Comparison of ENCODE assay signal across 8 cellular contexts in genomic region chr17:7484067-7484963, GRCh38. TPM values are rescaled to one million over a fixed set of nuclear protein-coding genes. Genes with fewer than 3 reads are reported as not detected.
DNase-seq lines count a peak whose midpoint lies in the region; ATAC-seq and TF ChIP-seq lines count a peak whose summit lies in the region.

POLR2A (plus strand) TSS chr17:7484366.

- ATAC-seq in GM23338 = peak; percentile 59
- peak; percentile 76 for ATAC-seq in activated T-helper 17 cell treated with anti-CD3 and anti-CD28 coated beads, Interleukin-2, amount 50 U/mL, for 72 hours (replicated peaks)
- ATAC-seq in naive thymus-derived CD8-positive, alpha-beta T cell = peak; percentile 59 to 67

- H3K4me3 Mint-ChIP-seq in GM23338 = peak within 1 kb of the TSS; percentile 93
- H3K4me3 Mint-ChIP-seq in activated T-helper 17 cell treated with anti-CD3 and anti-CD28 coated beads, Interleukin-2, amount 50 U/mL, for 72 hours = peak within 1 kb of the TSS; percentile 86
- H3K4me3 Mint-ChIP-seq in naive thymus-derived CD8-positive, alpha-beta T cell = peak within 1 kb of the TSS; percentile 95 to 100 (median 99)

- H3K27ac Mint-ChIP-seq in GM23338 = peak within 1 kb of the TSS; percentile 99
- H3K27ac Mint-ChIP-seq in activated T-helper 17 cell treated with anti-CD3 and anti-CD28 coated beads, Interleukin-2, amount 50 U/mL, for 72 hours = peak within 1 kb of the TSS; percentile 100
- peak within 1 kb of the TSS; percentile 97 to 100 (median 100) for H3K27ac Mint-ChIP-seq in naive thymus-derived CD8-positive, alpha-beta T cell

- H3K27me3 Mint-ChIP-seq in GM23338 (ENCODE audit: insufficient read depth, low read depth, poor library complexity) = peaks cover 34% of the 10 kb centered on the region
- no peaks in the 10 kb centered on the region for H3K27me3 Mint-ChIP-seq in activated T-helper 17 cell treated with anti-CD3 and anti-CD28 coated beads, Interleukin-2, amount 50 U/mL, for 72 hours
- H3K27me3 Mint-ChIP-seq in naive thymus-derived CD8-positive, alpha-beta T cell = no peaks in the 10 kb centered on the region

- H3K4me3 ChIP-seq in DOHH2 (ENCODE audit: low read length) = peak within 1 kb of the TSS; percentile 84
- peak within 1 kb of the TSS; percentile 86 for H3K4me3 ChIP-seq in GM23338
- H3K4me3 ChIP-seq in fibroblast of lung (replicated peaks in 1 of 4; ENCODE audit: control extremely low read depth in 1 of 4, insufficient read depth in 1 of 4, low read depth in 3 of 4, low read length in 4 of 4) = peak within 1 kb of the TSS; percentile 66 to 91 (median 82)

- H3K9me2 ChIP-seq in DOHH2 (replicated peaks; ENCODE audit: control insufficient read depth, low read length) (no peaks in the 10 kb centered on the region), GM23338 (ENCODE audit: insufficient read depth) (no peaks in the 10 kb centered on the region)

- POLR2A ChIA-PET in naive thymus-derived CD8-positive, alpha-beta T cell (lab: Charles Lee) = interaction anchor here (0.6 to 6.4 kb wide), 57 partner anchors 8 to 763 kb away, joined by 3 to 132 read pairs (median 5); partner anchors contain the start of genes ACAP1, CHRNB1, CTC1 and CYB5D1

- H3K36me3 ChIP-seq in DOHH2 (ENCODE audit: control insufficient read depth, low read length) (peaks cover 33% of the 10 kb centered on the region), GM23338 (ENCODE audit: insufficient read depth) (no peaks in the 10 kb centered on the region), fibroblast of lung (ENCODE audit: control insufficient read depth, insufficient read depth, low read length) (peaks cover 1% of the 10 kb centered on the region)

- peaks cover 29% of the 10 kb centered on the region for H3K36me3 Mint-ChIP-seq in GM23338 (ENCODE audit: low read depth)
- peaks cover 60% of the 10 kb centered on the region for H3K36me3 Mint-ChIP-seq in activated T-helper 17 cell treated with anti-CD3 and anti-CD28 coated beads, Interleukin-2, amount 50 U/mL, for 72 hours (ENCODE audit: low read depth)
- H3K36me3 Mint-ChIP-seq in naive thymus-derived CD8-positive, alpha-beta T cell = peaks cover 0 to 27% (median 0%) of the 10 kb centered on the region in 3 donors

- peaks cover 6% of the 10 kb centered on the region; the same call in 1 of the 2 replicates for H3F3A ChIP-seq in DOHH2 (ENCODE audit: control insufficient read depth, insufficient read depth)
- H3F3A ChIP-seq in GM23338 (replicated peaks; ENCODE audit: low read depth) = peaks cover 20% of the 10 kb centered on the region; the same call in 1 of the 2 replicates

- no peak for TF ChIP-seq CTCF in DOHH2 (IDR thresholded peaks at IDR 0.05; ENCODE audit: low read depth, low read length, poor library complexity, severe bottlenecking)
- TF ChIP-seq CTCF in GM23338 (conservative IDR thresholded peaks at IDR 0.05; ENCODE audit: low read depth in 2 of 2) = no peak
- TF ChIP-seq CTCF in fibroblast of lung (conservative IDR thresholded peaks at IDR 0.05 in 1 of 2, IDR thresholded peaks at IDR 0.05 in 1 of 2; ENCODE audit: low read depth in 1 of 2, low read length in 2 of 2) = no peak

- H3K4me2 ChIP-seq in DOHH2 (ENCODE audit: low read length) = peak within 1 kb of the TSS; percentile 82
- H3K4me2 ChIP-seq in GM23338 = peak within 1 kb of the TSS; percentile 78
- peak within 1 kb of the TSS; percentile 96 for H3K4me2 ChIP-seq in fibroblast of lung (ENCODE audit: extremely low read depth, insufficient read depth, low read length)

- peaks cover 52% of the 10 kb centered on the region for H3K4me1 ChIP-seq in DOHH2 (ENCODE audit: control insufficient read depth, low read length)
- peaks cover 26% of the 10 kb centered on the region for H3K4me1 ChIP-seq in GM23338 (ENCODE audit: insufficient read depth)
- H3K4me1 ChIP-seq in fibroblast of lung (ENCODE audit: control insufficient read depth, extremely low read depth, insufficient read depth, low read length) = peaks cover 24% of the 10 kb centered on the region

- peak within 1 kb of the TSS; percentile 98 for H3K9ac ChIP-seq in fibroblast of lung (ENCODE audit: insufficient read depth, low read length)

- H3K9me3 Mint-ChIP-seq in GM23338 = no peaks in the 10 kb centered on the region; the same call in 1 of the 3 replicates
- no peaks in the 10 kb centered on the region for H3K9me3 Mint-ChIP-seq in activated T-helper 17 cell treated with anti-CD3 and anti-CD28 coated beads, Interleukin-2, amount 50 U/mL, for 72 hours
- no peaks in the 10 kb centered on the region for H3K9me3 Mint-ChIP-seq in naive thymus-derived CD8-positive, alpha-beta T cell

- H2AFZ ChIP-seq in GM23338 (0 out of 2 replicates have a peak within 1 kb of the TSS, but pooled peaks have one; percentile 2), fibroblast of lung (ENCODE audit: low read length) (peak within 1 kb of the TSS; percentile 77)

- no peaks in the 10 kb centered on the region for H3K9me3 ChIP-seq in DOHH2 (ENCODE audit: control insufficient read depth, insufficient read depth, low read length)
- no peaks in the 10 kb centered on the region for H3K9me3 ChIP-seq in fibroblast of lung (ENCODE audit: control insufficient read depth, insufficient read depth, low read depth, low read length)

- H3K27me3 ChIP-seq in DOHH2 (ENCODE audit: control insufficient read depth, low read length) = no peaks in the 10 kb centered on the region
- H3K27me3 ChIP-seq in GM23338 (ENCODE audit: insufficient read depth) = no peaks in the 10 kb centered on the region
- H3K27me3 ChIP-seq in fibroblast of lung (ENCODE audit: control insufficient read depth, insufficient read depth, low read length) = no peaks in the 10 kb centered on the region

- peak within 1 kb of the TSS; percentile 84 for H3K27ac ChIP-seq in DOHH2 (ENCODE audit: low read depth, low read length)
- peak within 1 kb of the TSS; percentile 95 for H3K27ac ChIP-seq in GM23338 (ENCODE audit: low read depth)
- H3K27ac ChIP-seq in fibroblast of lung (ENCODE audit: insufficient read depth, low read length) = peak within 1 kb of the TSS; percentile 100

- DNase-seq in GM23338 (ENCODE audit: low spot score) = peak; percentile 95
- DNase-seq in LHCN-M2 (ENCODE audit: low read depth) = peak; percentile 97
- peak; percentile 96 for DNase-seq in RPMI8226
- peak; percentile 97 to 99 for DNase-seq in fibroblast of lung (ENCODE audit: low read depth in 2 of 2)
- DNase-seq in naive thymus-derived CD8-positive, alpha-beta T cell = peak; percentile 96 to 99 (median 98)
- DNase-seq in stimulated activated naive CD4-positive, alpha-beta T cell (lab: John Stamatoyannopoulos, UW) = peak; percentile 96 to 100 (median 98)

- peaks cover 53% of the 10 kb centered on the region for H3K79me2 ChIP-seq in DOHH2 (ENCODE audit: control insufficient read depth, low read length)
- H3K79me2 ChIP-seq in GM23338 (replicated peaks; ENCODE audit: insufficient read depth) = peaks cover 59% of the 10 kb centered on the region
- peaks cover 55% of the 10 kb centered on the region for H3K79me2 ChIP-seq in fibroblast of lung (ENCODE audit: control insufficient read depth, insufficient read depth, low read length)

- peaks cover 21% of the 10 kb centered on the region for H4K20me1 ChIP-seq in DOHH2 (ENCODE audit: control insufficient read depth, insufficient read depth, low read depth, low read length)
- peaks cover 25% of the 10 kb centered on the region for H4K20me1 ChIP-seq in GM23338 (replicated peaks; ENCODE audit: insufficient read depth)
- H4K20me1 ChIP-seq in fibroblast of lung (ENCODE audit: control insufficient read depth, extremely low read depth, insufficient read depth, low read length) = no peaks in the 10 kb centered on the region

- peaks cover 55% of the 10 kb centered on the region for H3K4me1 Mint-ChIP-seq in GM23338
- H3K4me1 Mint-ChIP-seq in activated T-helper 17 cell treated with anti-CD3 and anti-CD28 coated beads, Interleukin-2, amount 50 U/mL, for 72 hours = peaks cover 55% of the 10 kb centered on the region
- H3K4me1 Mint-ChIP-seq in naive thymus-derived CD8-positive, alpha-beta T cell = peaks cover 46 to 81% (median 75%) of the 10 kb centered on the region in 4 donors

TF ChIP-seq in GM23338, 12 proteins besides CTCF, POLR2A, EP300 and RAD21 (continues in another document):
- no peak for TF ChIP-seq NANOG (IDR thresholded peaks at IDR 0.05; ENCODE audit: borderline replicate concordance)
- no peak for TF ChIP-seq STAT1 (IDR thresholded peaks at IDR 0.05; ENCODE audit: unreplicated experiment)
- no peak for TF ChIP-seq EZH2 (IDR thresholded peaks at IDR 0.05; ENCODE audit: low read depth, unreplicated experiment)
- TF ChIP-seq ZNF331 (CRISPR knock-in tag; IDR thresholded peaks at IDR 0.05; ENCODE audit: low read depth) = no peak
- TF ChIP-seq, protein P1, sequence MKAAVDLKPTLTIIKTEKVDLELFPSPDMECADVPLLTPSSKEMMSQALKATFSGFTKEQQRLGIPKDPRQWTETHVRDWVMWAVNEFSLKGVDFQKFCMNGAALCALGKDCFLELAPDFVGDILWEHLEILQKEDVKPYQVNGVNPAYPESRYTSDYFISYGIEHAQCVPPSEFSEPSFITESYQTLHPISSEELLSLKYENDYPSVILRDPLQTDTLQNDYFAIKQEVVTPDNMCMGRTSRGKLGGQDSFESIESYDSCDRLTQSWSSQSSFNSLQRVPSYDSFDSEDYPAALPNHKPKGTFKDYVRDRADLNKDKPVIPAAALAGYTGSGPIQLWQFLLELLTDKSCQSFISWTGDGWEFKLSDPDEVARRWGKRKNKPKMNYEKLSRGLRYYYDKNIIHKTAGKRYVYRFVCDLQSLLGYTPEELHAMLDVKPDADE (IDR thresholded peaks at IDR 0.05) = peak; percentile 51; the same call in 1 of the 2 replicates
- peak; percentile 96 for TF ChIP-seq ZNF114 (CRISPR knock-in tag; IDR thresholded peaks at IDR 0.05)
- peak; percentile 71 for TF ChIP-seq CREB1 (CRISPR knock-in tag; IDR thresholded peaks at IDR 0.05; ENCODE audit: low read depth)
- TF ChIP-seq EZH2phosphoT487 (IDR thresholded peaks at IDR 0.05; ENCODE audit: unreplicated experiment) = no peak

RNA-seq across cellular contexts. Expression of gene POLR2A, which starts in this region (rescaled TPM):
- total RNA-seq in GM23338 (2014; rRNA removed; shearing (Covaris generic)) = 136 and 151 TPM in 2 replicates
- polyA plus RNA-seq in GM23338 (2016; fragmentation: Nextera tagmentation; extraction: Ambion mirVana) = 56.8 and 58.1 TPM in 2 replicates
- total RNA-seq in LHCN-M2 (2014; rRNA removed) = 63.7 and 81.4 TPM in 2 replicates
- 71.1 TPM for polyA plus RNA-seq in LHCN-M2 (2012)
- total RNA-seq in activated T-helper 17 cell treated with anti-CD3 and anti-CD28 coated beads, Interleukin-2, amount 50 U/mL, for 72 hours = 100 to 1,000 TPM; 256 to 308 TPM
- total RNA-seq in fibroblast of lung = 60.1 and 75.8 TPM in 2 replicates
- 6.8 and 7.1 TPM in 2 replicates for polyA plus RNA-seq in fibroblast of lung
- 56.0 and 62.6 TPM in 2 replicates for polyA plus RNA-seq in fibroblast of lung (2012)
- 232 and 413 TPM in 2 replicates for polyA minus RNA-seq in fibroblast of lung (ENCODE audit: low replicate concordance)
- 100 to 1,000 TPM; 186 to 193 TPM for total RNA-seq in naive thymus-derived CD8-positive, alpha-beta T cell
- polyA plus RNA-seq in naive thymus-derived CD8-positive, alpha-beta T cell = 10 to 100 TPM; 31.1 to 68.0 (median 47.3) TPM

Comparison
In these comparisons a context has a peak if more than half of its experiments do, and no peak if none do; other contexts are left out.
1. Peak in every context shown above with its lines: DNase-seq, ATAC-seq, H3K4me3 ChIP-seq and H3K27ac ChIP-seq.